1 cellular context compared by ENCODE assay signal in the genomic region with DNA sequence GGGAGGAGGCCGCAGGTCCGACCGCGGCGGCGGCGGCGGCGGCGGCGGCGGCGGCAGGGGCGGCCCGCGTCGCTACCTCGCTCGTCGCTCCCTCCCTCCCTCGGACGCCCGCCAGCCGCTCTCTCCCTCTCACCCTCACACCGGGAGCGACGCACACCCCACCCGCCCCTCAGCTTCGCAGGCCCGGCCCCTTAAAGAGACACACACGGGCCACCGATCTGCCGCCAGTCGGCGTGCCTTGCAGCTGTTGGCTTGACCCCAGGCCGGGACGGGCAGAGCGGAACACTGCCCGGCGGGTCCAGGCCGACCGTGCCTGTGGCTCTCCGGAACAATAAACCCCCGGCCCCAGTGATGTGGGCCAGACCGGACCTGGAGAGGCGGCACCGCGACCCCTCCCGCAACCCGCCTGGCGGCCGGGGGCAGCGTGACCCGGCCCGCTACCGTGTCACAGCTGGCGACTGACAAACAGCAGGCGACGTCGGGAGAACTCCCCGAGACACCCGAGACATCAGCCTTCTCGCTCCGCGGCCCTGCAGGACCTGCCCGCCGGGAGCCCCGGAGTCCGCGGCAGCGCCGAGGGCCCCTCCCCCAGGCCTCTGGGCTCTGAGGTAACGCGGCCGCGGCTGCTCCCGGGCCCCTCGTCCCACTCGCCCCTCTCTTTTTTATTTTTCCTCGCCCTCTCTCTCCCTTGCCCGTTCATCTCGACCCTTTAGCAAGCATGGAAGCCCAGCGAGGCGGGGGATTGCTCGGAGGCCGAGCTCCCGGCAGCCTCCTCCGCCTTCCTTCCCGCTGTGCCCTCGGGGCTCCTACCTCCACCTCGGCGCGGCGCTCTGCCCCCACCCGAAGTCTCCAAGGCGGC.
TF ChIP-seq lines count a peak whose summit lies in the region.

A gene with protein sequence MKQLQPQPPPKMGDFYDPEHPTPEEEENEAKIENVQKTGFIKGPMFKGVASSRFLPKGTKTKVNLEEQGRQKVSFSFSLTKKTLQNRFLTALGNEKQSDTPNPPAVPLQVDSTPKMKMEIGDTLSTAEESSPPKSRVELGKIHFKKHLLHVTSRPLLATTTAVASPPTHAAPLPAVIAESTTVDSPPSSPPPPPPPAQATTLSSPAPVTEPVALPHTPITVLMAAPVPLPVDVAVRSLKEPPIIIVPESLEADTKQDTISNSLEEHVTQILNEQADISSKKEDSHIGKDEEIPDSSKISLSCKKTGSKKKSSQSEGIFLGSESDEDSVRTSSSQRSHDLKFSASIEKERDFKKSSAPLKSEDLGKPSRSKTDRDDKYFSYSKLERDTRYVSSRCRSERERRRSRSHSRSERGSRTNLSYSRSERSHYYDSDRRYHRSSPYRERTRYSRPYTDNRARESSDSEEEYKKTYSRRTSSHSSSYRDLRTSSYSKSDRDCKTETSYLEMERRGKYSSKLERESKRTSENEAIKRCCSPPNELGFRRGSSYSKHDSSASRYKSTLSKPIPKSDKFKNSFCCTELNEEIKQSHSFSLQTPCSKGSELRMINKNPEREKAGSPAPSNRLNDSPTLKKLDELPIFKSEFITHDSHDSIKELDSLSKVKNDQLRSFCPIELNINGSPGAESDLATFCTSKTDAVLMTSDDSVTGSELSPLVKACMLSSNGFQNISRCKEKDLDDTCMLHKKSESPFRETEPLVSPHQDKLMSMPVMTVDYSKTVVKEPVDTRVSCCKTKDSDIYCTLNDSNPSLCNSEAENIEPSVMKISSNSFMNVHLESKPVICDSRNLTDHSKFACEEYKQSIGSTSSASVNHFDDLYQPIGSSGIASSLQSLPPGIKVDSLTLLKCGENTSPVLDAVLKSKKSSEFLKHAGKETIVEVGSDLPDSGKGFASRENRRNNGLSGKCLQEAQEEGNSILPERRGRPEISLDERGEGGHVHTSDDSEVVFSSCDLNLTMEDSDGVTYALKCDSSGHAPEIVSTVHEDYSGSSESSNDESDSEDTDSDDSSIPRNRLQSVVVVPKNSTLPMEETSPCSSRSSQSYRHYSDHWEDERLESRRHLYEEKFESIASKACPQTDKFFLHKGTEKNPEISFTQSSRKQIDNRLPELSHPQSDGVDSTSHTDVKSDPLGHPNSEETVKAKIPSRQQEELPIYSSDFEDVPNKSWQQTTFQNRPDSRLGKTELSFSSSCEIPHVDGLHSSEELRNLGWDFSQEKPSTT (N-terminal part only) (minus strand): TSS at position 124 of the 859 bp plus-strand sequence. CDS start 189 bp downstream, outside the sequence.

TF ChIP-seq in HEK293, 187 proteins besides CTCF, POLR2A, EP300 and RAD21 (continued from another document and continues in another):
- TF ChIP-seq, protein P1, sequence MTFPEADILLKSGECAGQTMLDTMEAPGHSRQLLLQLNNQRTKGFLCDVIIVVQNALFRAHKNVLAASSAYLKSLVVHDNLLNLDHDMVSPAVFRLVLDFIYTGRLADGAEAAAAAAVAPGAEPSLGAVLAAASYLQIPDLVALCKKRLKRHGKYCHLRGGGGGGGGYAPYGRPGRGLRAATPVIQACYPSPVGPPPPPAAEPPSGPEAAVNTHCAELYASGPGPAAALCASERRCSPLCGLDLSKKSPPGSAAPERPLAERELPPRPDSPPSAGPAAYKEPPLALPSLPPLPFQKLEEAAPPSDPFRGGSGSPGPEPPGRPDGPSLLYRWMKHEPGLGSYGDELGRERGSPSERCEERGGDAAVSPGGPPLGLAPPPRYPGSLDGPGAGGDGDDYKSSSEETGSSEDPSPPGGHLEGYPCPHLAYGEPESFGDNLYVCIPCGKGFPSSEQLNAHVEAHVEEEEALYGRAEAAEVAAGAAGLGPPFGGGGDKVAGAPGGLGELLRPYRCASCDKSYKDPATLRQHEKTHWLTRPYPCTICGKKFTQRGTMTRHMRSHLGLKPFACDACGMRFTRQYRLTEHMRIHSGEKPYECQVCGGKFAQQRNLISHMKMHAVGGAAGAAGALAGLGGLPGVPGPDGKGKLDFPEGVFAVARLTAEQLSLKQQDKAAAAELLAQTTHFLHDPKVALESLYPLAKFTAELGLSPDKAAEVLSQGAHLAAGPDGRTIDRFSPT (tag by site-specific recombination; IDR thresholded peaks at IDR 0.05) = peak; percentile 10; the same call in 1 of the 2 replicates
- TF ChIP-seq BCL11A (tag by site-specific recombination; IDR thresholded peaks at IDR 0.05; ENCODE audit: low read depth) (peak; percentile 62; the same call in 1 of the 2 replicates), ZNF433 (tag by site-specific recombination; IDR thresholded peaks at IDR 0.05; ENCODE audit: low read depth) (no peak), ZNF776 (tag by site-specific recombination; IDR thresholded peaks at IDR 0.05; ENCODE audit: borderline replicate concordance) (no peak), PRDM4 (tag by site-specific recombination; IDR thresholded peaks at IDR 0.05) (no peak), ZNF423 (tag by site-specific recombination; IDR thresholded peaks at IDR 0.05) (0 out of 2 replicates have a peak, but pooled peaks have one; percentile 6), ZNF837 (tag by site-specific recombination; IDR thresholded peaks at IDR 0.05) (no peak), ZBTB17 (tag by site-specific recombination; IDR thresholded peaks at IDR 0.05) (peak; percentile 82), PATZ1 (tag by site-specific recombination; IDR thresholded peaks at IDR 0.05) (peak; percentile 82), ZNF549 (tag by site-specific recombination; IDR thresholded peaks at IDR 0.05) (no peak), ZNF416 (tag by site-specific recombination; IDR thresholded peaks at IDR 0.05) (no peak), ZSCAN30 (tag by site-specific recombination; IDR thresholded peaks at IDR 0.05) (peak; percentile 13; the same call in 1 of the 2 replicates), GLIS1 (tag by site-specific recombination; IDR thresholded peaks at IDR 0.05) (peak; percentile 60), ZXDB (tag by site-specific recombination; IDR thresholded peaks at IDR 0.05) (peak; percentile 53), ZFP41 (tag by site-specific recombination; IDR thresholded peaks at IDR 0.05; ENCODE audit: borderline replicate concordance) (no peak), ZNF777 (tag by site-specific recombination; IDR thresholded peaks at IDR 0.05; ENCODE audit: borderline replicate concordance) (peak; percentile 73), EGR2 (tag by site-specific recombination; IDR thresholded peaks at IDR 0.05; ENCODE audit: low read depth) (peak; percentile 65; the same call in 1 of the 2 replicates), PRDM10 (tag by site-specific recombination; IDR thresholded peaks at IDR 0.05) (peak; percentile 92), ZNF335 (tag by site-specific recombination; conservative IDR thresholded peaks at IDR 0.05) (peak; percentile 90), ZNF184 (tag by site-specific recombination; IDR thresholded peaks at IDR 0.05) (no peak)
- TF ChIP-seq, protein P2, sequence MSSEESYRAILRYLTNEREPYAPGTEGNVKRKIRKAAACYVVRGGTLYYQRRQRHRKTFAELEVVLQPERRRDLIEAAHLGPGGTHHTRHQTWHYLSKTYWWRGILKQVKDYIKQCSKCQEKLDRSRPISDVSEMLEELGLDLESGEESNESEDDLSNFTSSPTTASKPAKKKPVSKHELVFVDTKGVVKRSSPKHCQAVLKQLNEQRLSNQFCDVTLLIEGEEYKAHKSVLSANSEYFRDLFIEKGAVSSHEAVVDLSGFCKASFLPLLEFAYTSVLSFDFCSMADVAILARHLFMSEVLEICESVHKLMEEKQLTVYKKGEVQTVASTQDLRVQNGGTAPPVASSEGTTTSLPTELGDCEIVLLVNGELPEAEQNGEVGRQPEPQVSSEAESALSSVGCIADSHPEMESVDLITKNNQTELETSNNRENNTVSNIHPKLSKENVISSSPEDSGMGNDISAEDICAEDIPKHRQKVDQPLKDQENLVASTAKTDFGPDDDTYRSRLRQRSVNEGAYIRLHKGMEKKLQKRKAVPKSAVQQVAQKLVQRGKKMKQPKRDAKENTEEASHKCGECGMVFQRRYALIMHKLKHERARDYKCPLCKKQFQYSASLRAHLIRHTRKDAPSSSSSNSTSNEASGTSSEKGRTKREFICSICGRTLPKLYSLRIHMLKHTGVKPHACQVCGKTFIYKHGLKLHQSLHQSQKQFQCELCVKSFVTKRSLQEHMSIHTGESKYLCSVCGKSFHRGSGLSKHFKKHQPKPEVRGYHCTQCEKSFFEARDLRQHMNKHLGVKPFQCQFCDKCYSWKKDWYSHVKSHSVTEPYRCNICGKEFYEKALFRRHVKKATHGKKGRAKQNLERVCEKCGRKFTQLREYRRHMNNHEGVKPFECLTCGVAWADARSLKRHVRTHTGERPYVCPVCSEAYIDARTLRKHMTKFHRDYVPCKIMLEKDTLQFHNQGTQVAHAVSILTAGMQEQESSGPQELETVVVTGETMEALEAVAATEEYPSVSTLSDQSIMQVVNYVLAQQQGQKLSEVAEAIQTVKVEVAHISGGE (tag by site-specific recombination; conservative IDR thresholded peaks at IDR 0.05; ENCODE audit: low read depth) = peak; percentile 97
- TF ChIP-seq, protein P3, sequence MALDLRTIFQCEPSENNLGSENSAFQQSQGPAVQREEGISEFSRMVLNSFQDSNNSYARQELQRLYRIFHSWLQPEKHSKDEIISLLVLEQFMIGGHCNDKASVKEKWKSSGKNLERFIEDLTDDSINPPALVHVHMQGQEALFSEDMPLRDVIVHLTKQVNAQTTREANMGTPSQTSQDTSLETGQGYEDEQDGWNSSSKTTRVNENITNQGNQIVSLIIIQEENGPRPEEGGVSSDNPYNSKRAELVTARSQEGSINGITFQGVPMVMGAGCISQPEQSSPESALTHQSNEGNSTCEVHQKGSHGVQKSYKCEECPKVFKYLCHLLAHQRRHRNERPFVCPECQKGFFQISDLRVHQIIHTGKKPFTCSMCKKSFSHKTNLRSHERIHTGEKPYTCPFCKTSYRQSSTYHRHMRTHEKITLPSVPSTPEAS (tag by site-specific recombination; IDR thresholded peaks at IDR 0.05) = 0 out of 2 replicates have a peak, but pooled peaks have one; percentile 13
- TF ChIP-seq, protein P4, sequence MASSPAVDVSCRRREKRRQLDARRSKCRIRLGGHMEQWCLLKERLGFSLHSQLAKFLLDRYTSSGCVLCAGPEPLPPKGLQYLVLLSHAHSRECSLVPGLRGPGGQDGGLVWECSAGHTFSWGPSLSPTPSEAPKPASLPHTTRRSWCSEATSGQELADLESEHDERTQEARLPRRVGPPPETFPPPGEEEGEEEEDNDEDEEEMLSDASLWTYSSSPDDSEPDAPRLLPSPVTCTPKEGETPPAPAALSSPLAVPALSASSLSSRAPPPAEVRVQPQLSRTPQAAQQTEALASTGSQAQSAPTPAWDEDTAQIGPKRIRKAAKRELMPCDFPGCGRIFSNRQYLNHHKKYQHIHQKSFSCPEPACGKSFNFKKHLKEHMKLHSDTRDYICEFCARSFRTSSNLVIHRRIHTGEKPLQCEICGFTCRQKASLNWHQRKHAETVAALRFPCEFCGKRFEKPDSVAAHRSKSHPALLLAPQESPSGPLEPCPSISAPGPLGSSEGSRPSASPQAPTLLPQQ (tag by site-specific recombination; IDR thresholded peaks at IDR 0.05) = peak; percentile 47
